ENCODE assay signal across 15 cellular contexts in genomic region chr2:128236491-128237035, GRCh38.
DNase-seq lines count a peak whose midpoint lies in the region; ATAC-seq and TF ChIP-seq lines count a peak whose summit lies in the region.
"Had no signal": no experiment of that assay in that cellular context is flagged by ENCODE, and none has a peak within 500 bp of the region (broad histone marks: within the 10 kb centered on the region; RNA-seq: fewer than 3 reads in every experiment).

No MANE protein-coding gene starts in this region.

- TF ChIP-seq CTCF in SK-N-SH (IDR thresholded peaks at IDR 0.05) (no peak), fibroblast of pulmonary artery (IDR thresholded peaks at IDR 0.05; ENCODE audit: low read length, missing control alignments) (no peak), sigmoid colon (IDR thresholded peaks at IDR 0.05) (no peak)

- peaks cover 13% of the 10 kb centered on the region for H3F3A ChIP-seq in SK-N-SH (replicated peaks; ENCODE audit: insufficient read depth)

- CTCF ChIA-PET in SK-N-SH (lab: Yijun Ruan, JAX) = interaction anchor here (0.8 to 8.2 kb wide), 2 partner anchors 47 to 173 kb away, joined by 3 to 69 read pairs; no protein-coding TSS in a partner anchor

- peak overlapping the region in 1 of 2 experiments; percentile 40; a peak in 1 of 4 replicates for H3K27ac ChIP-seq in SK-N-SH (ENCODE audit: low read depth in 2 of 2, low read length in 1 of 2)
- peak overlapping the region; percentile 2 to 85 (median 48) for H3K27ac ChIP-seq in sigmoid colon
- H3K27ac ChIP-seq: prostate gland had no signal

- TF ChIP-seq EP300 in SK-N-SH (IDR thresholded peaks at IDR 0.05; ENCODE audit: borderline replicate concordance in 1 of 2, low read depth in 1 of 2, low read length in 1 of 2) (no peak; a peak in 1 of 4 replicates), sigmoid colon (IDR thresholded peaks at IDR 0.05) (peak in 1 of 4 donors; percentile 39)

- H3K4me3 ChIP-seq in SK-N-SH (ENCODE audit: low read depth in 2 of 2, low read length in 1 of 2) = no peak overlapping the region
- H3K4me3 ChIP-seq in fibroblast of pulmonary artery (replicated peaks; ENCODE audit: low read depth, low read length) = no peak overlapping the region
- no peak overlapping the region for H3K4me3 ChIP-seq in sigmoid colon
- H3K4me3 ChIP-seq: gastroesophageal sphincter, prostate gland had no signal

- peak overlapping the region; percentile 56 for H3K4me2 ChIP-seq in SK-N-SH

- H3K9me3 ChIP-seq in SK-N-SH (no peaks in the 10 kb centered on the region), sigmoid colon (no peaks in the 10 kb centered on the region)
- H3K9me3 ChIP-seq: gastroesophageal sphincter, prostate gland had no signal

- H3K9ac ChIP-seq in SK-N-SH = no peak overlapping the region

- no peak for TF ChIP-seq RAD21 in SK-N-SH (IDR thresholded peaks at IDR 0.05; ENCODE audit: low read length)

- TF ChIP-seq POLR2A in sigmoid colon (IDR thresholded peaks at IDR 0.05) = no peak

- H3K27me3 ChIP-seq in SK-N-SH (ENCODE audit: insufficient read depth) = no peaks in the 10 kb centered on the region; the same call in 1 of the 2 replicates
- H3K27me3 ChIP-seq in sigmoid colon = no peaks in the 10 kb centered on the region
- H3K27me3 ChIP-seq: gastroesophageal sphincter had no signal

- H2AFZ ChIP-seq in SK-N-SH (ENCODE audit: low read depth) = no peak overlapping the region

- peaks cover 2 to 4% of the 10 kb centered on the region in 2 experiments; a peak in 1 of 4 replicates for H3K4me1 ChIP-seq in SK-N-SH (ENCODE audit: control insufficient read depth in 1 of 2, insufficient read depth in 2 of 2, low read depth in 1 of 2, low read length in 1 of 2)
- peaks cover 0 to 31% (median 24%) of the 10 kb centered on the region in 4 donors for H3K4me1 ChIP-seq in sigmoid colon
- H3K4me1 ChIP-seq: prostate gland had no signal

- DNase-seq in GM03348 (ENCODE audit: low spot score) (peak; percentile 76), SK-N-SH (no peak), fibroblast of pulmonary artery (ENCODE audit: low read depth) (peak; percentile 63), sigmoid colon (no peak), NCI-H146 treated with DMSO at 0.1 percent for 48 hours (lab: John Stamatoyannopoulos, UW; ENCODE audit: unreplicated experiment) (no peak), NCI-H187 treated with DMSO at 0.1 percent for 48 hours (lab: John Stamatoyannopoulos, UW) (no peak)
- DNase-seq: activated T-cell treated with anti-CD3 and anti-CD28 coated beads, Interleukin-2, amount 50 U/mL, for 4 hours; central memory CD4-positive, alpha-beta T cell; NCI-H510A; SIG-M5 had no signal

- POLR2A ChIA-PET in SK-N-SH (lab: Yijun Ruan, JAX) = no interaction called here

- WGBS in SK-N-SH (ENCODE audit: low lambda C conversion rate) = 66% methylated on average over 8 of the region's 8 CpGs
- 91 to 92% methylated on average over 8 of the region's 8 CpGs for WGBS in sigmoid colon, 2 donors

- H3K9me2 ChIP-seq in SK-N-SH = no peaks in the 10 kb centered on the region

- ATAC-seq in GM18867 (IDR thresholded peaks at IDR 0.05; ENCODE audit: unreplicated experiment) (no peak), HG03520 (IDR thresholded peaks at IDR 0.05; ENCODE audit: unreplicated experiment) (no peak)
- ATAC-seq: activated T-cell treated with anti-CD3 and anti-CD28 coated beads, Interleukin-2, amount 50 U/mL, for 4 hours; gastroesophageal sphincter; HCT116 had no signal

- no peaks in the 10 kb centered on the region for H3K79me2 ChIP-seq in SK-N-SH (ENCODE audit: insufficient read depth)

- intact Hi-C loops in sigmoid colon (cut with DNase I) = loop anchor here (5.0 to 10.0 kb wide), 2 partner anchors 86 to 142 kb away; partner anchors contain the start of gene UGGT1

- H3K36me3 ChIP-seq in SK-N-SH (replicated peaks in 1 of 2; ENCODE audit: control insufficient read depth in 1 of 2, insufficient read depth in 2 of 2, low read length in 1 of 2) = no peaks in the 10 kb centered on the region
- H3K36me3 ChIP-seq in sigmoid colon = no peaks in the 10 kb centered on the region
- H3K36me3 ChIP-seq: gastroesophageal sphincter, prostate gland had no signal

- no peaks in the 10 kb centered on the region for H4K20me1 ChIP-seq in SK-N-SH (ENCODE audit: insufficient read depth)

TF ChIP-seq in SK-N-SH, 30 proteins besides CTCF, POLR2A, EP300 and RAD21:
- TF ChIP-seq GATA2 (CRISPR knock-in tag; IDR thresholded peaks at IDR 0.05) = no peak
- TF ChIP-seq TCF12 (IDR thresholded peaks at IDR 0.05) = peak; percentile 38; the same call in 1 of the 2 replicates
- TF ChIP-seq FOSL2 (IDR thresholded peaks at IDR 0.05; ENCODE audit: borderline replicate concordance, low read depth) = peak; percentile 75
- peak; percentile 67 for TF ChIP-seq PBX3 (IDR thresholded peaks at IDR 0.05)
- no peak for TF ChIP-seq EZH2phosphoT487 (IDR thresholded peaks at IDR 0.05; ENCODE audit: borderline replicate concordance, low read depth)
- TF ChIP-seq JUND (IDR thresholded peaks at IDR 0.05) = peak; percentile 37; the same call in 1 of the 2 replicates
- TF ChIP-seq TEAD4 (IDR thresholded peaks at IDR 0.05; ENCODE audit: borderline replicate concordance, insufficient read depth) = no peak
- TF ChIP-seq RXRA (IDR thresholded peaks at IDR 0.05; ENCODE audit: borderline replicate concordance, low read depth) = 0 out of 2 replicates have a peak, but pooled peaks have one; percentile 1
- TF ChIP-seq POLR2AphosphoS5 (IDR thresholded peaks at IDR 0.05; ENCODE audit: low read depth, low read length) = no peak
- no peak for TF ChIP-seq NRF1 (IDR thresholded peaks at IDR 0.05; ENCODE audit: low read depth, low read length)
- TF ChIP-seq FOXJ3 (CRISPR knock-in tag; IDR thresholded peaks at IDR 0.05) = no peak
- no peak for TF ChIP-seq SIN3A (IDR thresholded peaks at IDR 0.05; ENCODE audit: borderline replicate concordance, low read depth, low read length)
TF ChIP-seq in SK-N-SH: peak in this region for 5.

Comparison
In these comparisons a context has a peak if more than half of its experiments do, and no peak if none do; other contexts are left out.
1. DNase-seq: peak in GM03348 (single experiment) and fibroblast of pulmonary artery (single experiment); none in SK-N-SH (single experiment), sigmoid colon (single experiment), NCI-H146 treated with DMSO at 0.1 percent for 48 hours (single experiment) and NCI-H187 treated with DMSO at 0.1 percent for 48 hours (single experiment).